6 cellular contexts compared by ENCODE assay signal in the genomic region with DNA sequence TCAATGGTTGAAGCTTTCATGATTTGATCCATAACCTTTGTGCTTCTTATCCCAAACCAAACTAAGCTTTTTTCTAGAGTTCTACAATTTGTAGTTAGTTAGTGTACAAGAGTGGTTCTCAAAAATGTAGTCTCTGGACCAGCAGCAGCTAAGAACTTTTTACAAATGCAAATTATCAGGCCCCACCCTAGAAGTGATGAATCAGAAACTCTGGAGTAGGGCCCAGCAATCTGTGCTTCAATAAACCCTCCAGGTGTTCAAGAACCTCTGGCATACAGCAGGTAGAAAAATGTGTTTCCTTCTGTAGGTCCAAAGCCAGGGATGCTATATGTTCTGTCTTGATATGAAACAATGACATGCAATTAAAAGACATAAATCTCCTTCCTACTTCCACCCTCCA.
"Had no signal": no experiment of that assay in that cellular context is flagged by ENCODE, and none has a peak within 500 bp of the region (broad histone marks: within the 10 kb centered on the region; RNA-seq: fewer than 3 reads in every experiment).

No MANE protein-coding gene starts in this region.

- H3K4me2 ChIP-seq: GM23338 had no signal

- H3K27ac Mint-ChIP-seq: GM23338, H9 had no signal

- H3K9me3 Mint-ChIP-seq: GM23338, H9 had no signal

- H3K4me3 Mint-ChIP-seq: GM23338, H9 had no signal

- FAIRE-seq: H1, HTR-8/SVneo had no signal

- DNase-seq: H9, HCEC 1CT, IMR-90 had no signal

- ATAC-seq: GM23338 had no signal

- H2AFZ ChIP-seq: GM23338 had no signal

- H3K4me3 ChIP-seq: GM23338 had no signal
